8 cellular contexts compared by ENCODE assay signal in genomic region chr2:37767959-37768358, GRCh38.
DNase-seq lines count a peak whose midpoint lies in the region; ATAC-seq, FAIRE-seq and TF ChIP-seq lines count a peak whose summit lies in the region.
"Not testable (repeated sequence)": the region's sequence is repeated elsewhere in the genome, so short reads cannot be mapped to it uniquely, and the experiment has no call there.

No MANE protein-coding gene starts in this region.

- not testable (repeated sequence) for FAIRE-seq in astrocyte (lab: Jason Lieb, UNC)

- H3K27me3 Mint-ChIP-seq in CD14-positive monocyte (ENCODE audit: low read depth in 3 of 3); astrocyte (ENCODE audit: low read depth, unreplicated experiment): not testable (repeated sequence)

- H3K4me1 ChIP-seq in Loucy (ENCODE audit: insufficient read depth, low read length, poor library complexity, severe bottlenecking) (peaks cover 51% of the 10 kb centered on the region), astrocyte (ENCODE audit: insufficient read depth, low read length) (peaks cover 62% of the 10 kb centered on the region), upper lobe of right lung (peaks cover 41% of the 10 kb centered on the region)
- H3K4me1 ChIP-seq in Peyer's patch: not testable (repeated sequence)

- peak overlapping the region; percentile 56 for H2AFZ ChIP-seq in Loucy (ENCODE audit: low read length)
- not testable (repeated sequence) for H2AFZ ChIP-seq in astrocyte (ENCODE audit: low read depth, low read length)

- intact Hi-C loops in CD14-positive monocyte (cut with micrococcal nuclease): loop anchor here in 1 of 2 donors (10.0 kb wide), 1 partner anchor 93 kb away; the partner anchor contains the start of gene CDC42EP3
- intact Hi-C loops in sciatic nerve (cut with DNase I); upper lobe of right lung (cut with DNase I): not testable (repeated sequence)

- H3K4me2 ChIP-seq in Loucy (ENCODE audit: low read depth, low read length, poor library complexity, severe bottlenecking): peak overlapping the region; percentile 44
- H3K4me2 ChIP-seq in astrocyte (ENCODE audit: low read length): peak overlapping the region; percentile 66

- H3K36me3 Mint-ChIP-seq in CD14-positive monocyte; astrocyte (ENCODE audit: low read depth, unreplicated experiment): not testable (repeated sequence)

- H3K27ac ChIP-seq in Peyer's patch (peak overlapping the region in 3 of 4 donors; percentile 38 to 64 (median 61)), astrocyte (ENCODE audit: low read depth, low read length) (peak overlapping the region; percentile 84), upper lobe of right lung (peak overlapping the region; percentile 73)

- H3K9me3 Mint-ChIP-seq in CD14-positive monocyte; astrocyte (ENCODE audit: unreplicated experiment): not testable (repeated sequence)

- not testable (repeated sequence) for TF ChIP-seq POLR2A in Peyer's patch (IDR thresholded peaks at IDR 0.05)

- H4K20me1 ChIP-seq in Loucy (ENCODE audit: insufficient read depth, low read length, poor library complexity, severe bottlenecking); astrocyte (ENCODE audit: insufficient read depth, low read length): not testable (repeated sequence)

- H3K27me3 ChIP-seq in Loucy (ENCODE audit: insufficient read depth, low read length, poor library complexity, severe bottlenecking); Peyer's patch; astrocyte (ENCODE audit: insufficient read depth, low read length); upper lobe of right lung: not testable (repeated sequence)

- H3K27ac Mint-ChIP-seq in CD14-positive monocyte (peak overlapping the region; percentile 92 to 99 (median 95)), astrocyte (ENCODE audit: unreplicated experiment) (peak overlapping the region; percentile 51)

- ATAC-seq in sciatic nerve (peak; percentile 52), upper lobe of right lung (peak; percentile 72)

- H3K4me1 Mint-ChIP-seq in CD14-positive monocyte (peaks cover 85% of the 10 kb centered on the region), astrocyte (ENCODE audit: low read depth, unreplicated experiment) (peaks cover 80% of the 10 kb centered on the region)

- DNase-seq in CD14-positive monocyte (ENCODE audit: low spot score); Peyer's patch; sciatic nerve (ENCODE audit: low spot score); upper lobe of right lung: not testable (repeated sequence)
- DNase-seq in astrocyte (ENCODE audit: low read depth) (peak; percentile 52), fibroblast of mammary gland (ENCODE audit: low read depth) (peak; percentile 40), medulla oblongata (ENCODE audit: extremely low spot score) (peak; percentile 3)

- H3K4me3 ChIP-seq in Loucy (ENCODE audit: low read length, poor library complexity, severe bottlenecking); Peyer's patch; fibroblast of mammary gland (ENCODE audit: control insufficient read depth, low read depth, low read length); upper lobe of right lung: not testable (repeated sequence)
- H3K4me3 ChIP-seq in astrocyte (ENCODE audit: insufficient read depth, low read depth, low read length): peak overlapping the region; percentile 7

- H3K4me3 Mint-ChIP-seq in CD14-positive monocyte (peak overlapping the region; percentile 27 to 85), astrocyte (ENCODE audit: unreplicated experiment) (peak overlapping the region; percentile 63)

- not testable (repeated sequence) for H3F3A ChIP-seq in Loucy (ENCODE audit: low read depth)

- H3K79me2 ChIP-seq in Loucy (ENCODE audit: insufficient read depth, low read length); astrocyte (ENCODE audit: insufficient read depth, low read length): not testable (repeated sequence)

- not testable (repeated sequence) for H3K9me2 ChIP-seq in Loucy (replicated peaks; ENCODE audit: low read depth, low read length)

- H3K36me3 ChIP-seq in Loucy (ENCODE audit: insufficient read depth, low read length); Peyer's patch; astrocyte (ENCODE audit: insufficient read depth, low read length); upper lobe of right lung: not testable (repeated sequence)

- H3K9me3 ChIP-seq in Loucy (ENCODE audit: insufficient read depth, low read depth, low read length); Peyer's patch; astrocyte (ENCODE audit: insufficient read depth, low read depth, low read length); upper lobe of right lung: not testable (repeated sequence)

- not testable (repeated sequence) for TF ChIP-seq CTCF in CD14-positive monocyte (IDR thresholded peaks at IDR 0.05); Loucy (conservative IDR thresholded peaks at IDR 0.05; ENCODE audit: low read length); Peyer's patch (IDR thresholded peaks at IDR 0.05); astrocyte (IDR thresholded peaks at IDR 0.05; ENCODE audit: insufficient read depth, low read depth, low read length); fibroblast of mammary gland (conservative IDR thresholded peaks at IDR 0.05; ENCODE audit: control insufficient read depth, insufficient read depth, low read depth, low read length); upper lobe of right lung (IDR thresholded peaks at IDR 0.05)

- not testable (repeated sequence) for H3K9ac ChIP-seq in Loucy (ENCODE audit: low read depth, low read length, poor library complexity, severe bottlenecking)
- peak overlapping the region; percentile 52 for H3K9ac ChIP-seq in astrocyte (ENCODE audit: low read length)
